In the genomic region with DNA sequence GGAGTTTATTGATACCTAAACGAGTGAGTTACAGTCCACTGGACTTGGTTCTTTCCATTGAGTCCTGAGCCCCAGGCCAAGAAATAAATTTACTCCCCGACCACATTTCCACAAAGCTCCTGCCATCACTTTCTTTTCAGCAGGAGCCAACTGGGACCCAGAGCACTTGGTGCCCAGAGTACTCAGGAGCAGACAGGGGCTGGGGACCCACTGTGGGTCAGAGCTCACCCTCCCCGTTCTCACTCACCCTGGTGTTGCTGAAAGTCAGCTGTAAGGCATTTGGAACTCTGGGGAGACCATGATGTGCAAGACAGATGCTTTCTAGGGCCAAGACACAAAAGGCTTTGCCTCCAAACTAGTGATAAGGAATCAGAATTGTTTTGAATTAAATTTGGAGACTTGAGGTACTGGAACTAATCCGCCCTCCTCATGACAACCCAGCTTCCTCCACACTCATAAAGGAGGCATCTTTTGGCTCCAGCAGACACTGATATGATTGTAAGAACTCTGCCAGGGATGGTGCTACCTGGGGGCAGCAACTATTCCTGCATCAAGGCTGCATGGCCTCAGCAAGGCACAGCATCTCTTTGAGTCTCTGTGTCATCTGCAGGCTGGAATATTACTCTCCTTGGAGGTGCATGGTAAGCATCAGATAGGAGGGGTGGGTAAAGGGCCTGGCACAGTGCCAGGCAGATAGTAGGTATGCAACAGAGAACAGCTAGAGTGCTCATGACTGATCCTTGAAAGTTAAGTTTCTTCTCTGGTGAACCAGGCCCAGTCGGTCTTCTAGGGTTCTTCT, we compare ENCODE assay signal across 19 cellular contexts. TPM values are rescaled to one million over a fixed set of nuclear protein-coding genes. Genes with fewer than 3 reads are reported as not detected.
DNase-seq lines count a peak whose midpoint lies in the region; ATAC-seq and TF ChIP-seq lines count a peak whose summit lies in the region.
"Had no signal": no experiment of that assay in that cellular context is flagged by ENCODE, and none has a peak within 500 bp of the region (broad histone marks: within the 10 kb centered on the region; RNA-seq: fewer than 3 reads in every experiment).

No MANE protein-coding gene starts in this region.

- no peak for ATAC-seq in stimulated activated effector memory CD8-positive, alpha-beta T cell treated with anti-CD3 and anti-CD28 coated beads, Interleukin-12 subunit alpha, Interleukin-12 subunit beta, amount 100 ng/mL, for 72 hours
- no peak for ATAC-seq in GM18520 (IDR thresholded peaks at IDR 0.05; ENCODE audit: unreplicated experiment)

- no peak for TF ChIP-seq CTCF in VCaP (conservative IDR thresholded peaks at IDR 0.05)

- H3K27ac ChIP-seq in VCaP, result peak overlapping the region; percentile 87
- H3K27ac ChIP-seq: parathyroid adenoma, SJCRH30 had no signal

- H3K9me3 Mint-ChIP-seq in activated naive CD4-positive, alpha-beta T cell treated with anti-CD3 and anti-CD28 coated beads for 36 hours, result no peaks in the 10 kb centered on the region
- no peaks in the 10 kb centered on the region for H3K9me3 Mint-ChIP-seq in activated naive CD4-positive, alpha-beta T cell treated with anti-CD3 and anti-CD28 coated beads, Interleukin-2, amount 10 ng/mL, durations not matched to agents 7 days and 5 days
- H3K9me3 Mint-ChIP-seq in activated naive CD8-positive, alpha-beta T cell treated with anti-CD3 and anti-CD28 coated beads for 36 hours, result peaks cover 3% of the 10 kb centered on the region
- H3K9me3 Mint-ChIP-seq in stimulated activated effector memory CD8-positive, alpha-beta T cell treated with anti-CD3 and anti-CD28 coated beads, Interleukin-12 subunit alpha, Interleukin-12 subunit beta, amount 100 ng/mL, for 72 hours, result no peaks in the 10 kb centered on the region
- H3K9me3 Mint-ChIP-seq: CD14-positive monocyte; central memory CD8-positive, alpha-beta T cell had no signal

- H3K4me1 Mint-ChIP-seq in activated naive CD4-positive, alpha-beta T cell treated with anti-CD3 and anti-CD28 coated beads for 36 hours (ENCODE audit: low read depth), result peaks cover 52% of the 10 kb centered on the region
- peaks cover 39% of the 10 kb centered on the region for H3K4me1 Mint-ChIP-seq in activated naive CD4-positive, alpha-beta T cell treated with anti-CD3 and anti-CD28 coated beads, Interleukin-2, amount 10 ng/mL, durations not matched to agents 7 days and 5 days
- peaks cover 54% of the 10 kb centered on the region for H3K4me1 Mint-ChIP-seq in activated naive CD8-positive, alpha-beta T cell treated with anti-CD3 and anti-CD28 coated beads for 36 hours
- H3K4me1 Mint-ChIP-seq in stimulated activated effector memory CD8-positive, alpha-beta T cell treated with anti-CD3 and anti-CD28 coated beads, Interleukin-12 subunit alpha, Interleukin-12 subunit beta, amount 100 ng/mL, for 72 hours, result peaks cover 62% of the 10 kb centered on the region

- H3K4me3 Mint-ChIP-seq in activated naive CD4-positive, alpha-beta T cell treated with anti-CD3 and anti-CD28 coated beads for 36 hours, result peak overlapping the region; percentile 11
- no peak overlapping the region for H3K4me3 Mint-ChIP-seq in activated naive CD4-positive, alpha-beta T cell treated with anti-CD3 and anti-CD28 coated beads, Interleukin-2, amount 10 ng/mL, durations not matched to agents 7 days and 5 days
- H3K4me3 Mint-ChIP-seq in activated naive CD8-positive, alpha-beta T cell treated with anti-CD3 and anti-CD28 coated beads for 36 hours, result peak overlapping the region; percentile 24
- peak overlapping the region; percentile 71 for H3K4me3 Mint-ChIP-seq in stimulated activated effector memory CD8-positive, alpha-beta T cell treated with anti-CD3 and anti-CD28 coated beads, Interleukin-12 subunit alpha, Interleukin-12 subunit beta, amount 100 ng/mL, for 72 hours
- H3K4me3 Mint-ChIP-seq: CD14-positive monocyte; central memory CD8-positive, alpha-beta T cell had no signal

- CTCF ChIA-PET in activated naive CD4-positive, alpha-beta T cell treated with anti-CD3 and anti-CD28 coated beads for 36 hours (lab: Charles Lee), result interaction anchor here (0.6 to 2.4 kb wide), 7 partner anchors 8 to 356 kb away, joined by 3 to 7 read pairs (median 4); a partner anchor contains a TSS
- CTCF ChIA-PET in activated naive CD4-positive, alpha-beta T cell treated with anti-CD3 and anti-CD28 coated beads, Interleukin-2, amount 10 ng/mL, durations not matched to agents 7 days and 5 days (lab: Charles Lee), result interaction anchor here (1.4 kb wide), 1 partner anchor 9 kb away, joined by 4 read pairs; no protein-coding TSS in a partner anchor

- peaks cover 13% of the 10 kb centered on the region for H3K36me3 Mint-ChIP-seq in activated naive CD4-positive, alpha-beta T cell treated with anti-CD3 and anti-CD28 coated beads for 36 hours (ENCODE audit: low read depth)
- peaks cover 27% of the 10 kb centered on the region for H3K36me3 Mint-ChIP-seq in activated naive CD4-positive, alpha-beta T cell treated with anti-CD3 and anti-CD28 coated beads, Interleukin-2, amount 10 ng/mL, durations not matched to agents 7 days and 5 days
- peaks cover 22% of the 10 kb centered on the region for H3K36me3 Mint-ChIP-seq in activated naive CD8-positive, alpha-beta T cell treated with anti-CD3 and anti-CD28 coated beads for 36 hours
- peaks cover 47% of the 10 kb centered on the region for H3K36me3 Mint-ChIP-seq in stimulated activated effector memory CD8-positive, alpha-beta T cell treated with anti-CD3 and anti-CD28 coated beads, Interleukin-12 subunit alpha, Interleukin-12 subunit beta, amount 100 ng/mL, for 72 hours

- peak; percentile 40 for DNase-seq in activated naive CD4-positive, alpha-beta T cell treated with anti-CD3 and anti-CD28 coated beads for 36 hours
- no peak for DNase-seq in activated naive CD4-positive, alpha-beta T cell treated with anti-CD3 and anti-CD28 coated beads, Interleukin-2, amount 10 ng/mL, durations not matched to agents 7 days and 5 days
- no peak for DNase-seq in activated naive CD8-positive, alpha-beta T cell treated with anti-CD3 and anti-CD28 coated beads for 36 hours
- DNase-seq in stimulated activated effector memory CD8-positive, alpha-beta T cell treated with anti-CD3 and anti-CD28 coated beads, Interleukin-12 subunit alpha, Interleukin-12 subunit beta, amount 100 ng/mL, for 72 hours (ENCODE audit: low spot score in 2 of 2), result no peak
- no peak for DNase-seq in AG08396 (ENCODE audit: low spot score)
- DNase-seq: activated CD8-positive, alpha-beta memory T cell treated with anti-CD3 and anti-CD28 coated beads, Interleukin-2, amount 50 U/mL, for 4 hours; dermis blood vessel endothelial cell; KG1; left cardiac atrium; MM.1S; NCI-H1436; NCI-H2081 treated with DMSO at 0.1 percent for 48 hours; NCI-H748 treated with DMSO at 0.1 percent for 48 hours; SJCRH30 had no signal

- H3K27ac Mint-ChIP-seq in activated naive CD4-positive, alpha-beta T cell treated with anti-CD3 and anti-CD28 coated beads for 36 hours, result peak overlapping the region; percentile 91
- no peak overlapping the region for H3K27ac Mint-ChIP-seq in activated naive CD4-positive, alpha-beta T cell treated with anti-CD3 and anti-CD28 coated beads, Interleukin-2, amount 10 ng/mL, durations not matched to agents 7 days and 5 days
- peak overlapping the region; percentile 91 for H3K27ac Mint-ChIP-seq in activated naive CD8-positive, alpha-beta T cell treated with anti-CD3 and anti-CD28 coated beads for 36 hours
- H3K27ac Mint-ChIP-seq in stimulated activated effector memory CD8-positive, alpha-beta T cell treated with anti-CD3 and anti-CD28 coated beads, Interleukin-12 subunit alpha, Interleukin-12 subunit beta, amount 100 ng/mL, for 72 hours, result peak overlapping the region; percentile 99

- intact Hi-C loops in activated naive CD4-positive, alpha-beta T cell treated with anti-CD3 and anti-CD28 coated beads for 36 hours (cut with micrococcal nuclease), result no loop called here

- no peaks in the 10 kb centered on the region for H3K27me3 Mint-ChIP-seq in activated naive CD4-positive, alpha-beta T cell treated with anti-CD3 and anti-CD28 coated beads for 36 hours (ENCODE audit: low read depth)
- peaks cover 4% of the 10 kb centered on the region for H3K27me3 Mint-ChIP-seq in activated naive CD4-positive, alpha-beta T cell treated with anti-CD3 and anti-CD28 coated beads, Interleukin-2, amount 10 ng/mL, durations not matched to agents 7 days and 5 days
- no peaks in the 10 kb centered on the region for H3K27me3 Mint-ChIP-seq in activated naive CD8-positive, alpha-beta T cell treated with anti-CD3 and anti-CD28 coated beads for 36 hours
- H3K27me3 Mint-ChIP-seq: central memory CD8-positive, alpha-beta T cell had no signal

RNA-seq across cellular contexts. Expression of a gene that starts 7.3 kb away (rescaled TPM):
- 10 to 100 TPM; 18.9 to 19.5 TPM for total RNA-seq in activated naive CD4-positive, alpha-beta T cell treated with anti-CD3 and anti-CD28 coated beads for 36 hours
- total RNA-seq in activated naive CD8-positive, alpha-beta T cell treated with anti-CD3 and anti-CD28 coated beads for 36 hours, result 10 to 100 TPM; 24.8 to 25.7 TPM

RNA-seq across cellular contexts. Expression of a gene that starts 15.2 kb away (rescaled TPM):
- total RNA-seq in activated naive CD4-positive, alpha-beta T cell treated with anti-CD3 and anti-CD28 coated beads for 36 hours, result 10 to 100 TPM; 62.4 to 67.6 TPM
- 10 to 100 TPM; 49.5 to 50.8 TPM for total RNA-seq in activated naive CD8-positive, alpha-beta T cell treated with anti-CD3 and anti-CD28 coated beads for 36 hours

RNA-seq across cellular contexts. Expression of a gene that starts 15.8 kb away (rescaled TPM):
- 100 to 1,000 TPM; 141 to 144 TPM for total RNA-seq in activated naive CD4-positive, alpha-beta T cell treated with anti-CD3 and anti-CD28 coated beads for 36 hours
- total RNA-seq in activated naive CD8-positive, alpha-beta T cell treated with anti-CD3 and anti-CD28 coated beads for 36 hours, result 100 to 1,000 TPM; 251 to 253 TPM

RNA-seq across cellular contexts. Expression of a gene that starts 27.3 kb away (rescaled TPM):
- 10 to 100 TPM; 26.1 to 28.5 TPM for total RNA-seq in activated naive CD4-positive, alpha-beta T cell treated with anti-CD3 and anti-CD28 coated beads for 36 hours
- total RNA-seq in activated naive CD8-positive, alpha-beta T cell treated with anti-CD3 and anti-CD28 coated beads for 36 hours, result 10 to 100 TPM; 27.0 to 30.0 TPM

RNA-seq across cellular contexts. Expression of a gene that starts 33.0 kb away (rescaled TPM):
- total RNA-seq in activated naive CD4-positive, alpha-beta T cell treated with anti-CD3 and anti-CD28 coated beads for 36 hours, result 10 to 100 TPM; 46.3 to 47.1 TPM
- 10 to 100 TPM; 22.7 to 23.8 TPM for total RNA-seq in activated naive CD8-positive, alpha-beta T cell treated with anti-CD3 and anti-CD28 coated beads for 36 hours
